11 cellular contexts compared by ENCODE assay signal in the genomic region with DNA sequence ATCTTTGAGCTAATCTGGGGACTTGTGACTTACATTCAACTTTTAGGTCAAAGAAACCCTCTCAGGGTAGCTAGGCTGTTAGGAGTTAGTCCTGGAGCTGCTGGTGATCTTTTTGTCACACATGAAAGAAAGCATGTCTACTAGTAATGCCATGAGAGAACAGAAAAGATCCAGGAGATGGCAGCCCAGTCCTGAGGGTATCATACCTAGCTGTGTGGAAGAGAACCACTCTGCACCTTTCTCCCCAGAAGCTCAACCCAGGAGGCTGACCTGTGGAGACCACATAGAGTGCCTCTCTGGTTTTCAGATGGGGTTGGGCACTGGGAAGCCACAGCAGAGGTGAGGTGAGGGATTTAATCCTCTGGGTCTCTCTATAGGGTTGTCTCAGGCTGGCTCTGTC.
DNase-seq lines count a peak whose midpoint lies in the region; ATAC-seq, FAIRE-seq and TF ChIP-seq lines count a peak whose summit lies in the region.
"Had no signal": no experiment of that assay in that cellular context is flagged by ENCODE, and none has a peak within 500 bp of the region (broad histone marks: within the 10 kb centered on the region; RNA-seq: fewer than 3 reads in every experiment).

No MANE protein-coding gene starts in this region.

- H3K79me2 ChIP-seq in Loucy (ENCODE audit: insufficient read depth, low read length), result no peaks in the 10 kb centered on the region

- TF ChIP-seq EP300 in tibial nerve (IDR thresholded peaks at IDR 0.05), result no peak

- H3K4me3 ChIP-seq in Loucy (ENCODE audit: low read length, poor library complexity, severe bottlenecking) (no peak overlapping the region), right lobe of liver (no peak overlapping the region), tibial nerve (no peak overlapping the region)

- FAIRE-seq in frontal cortex (lab: Jason Lieb, UNC), result no peak

- H3K36me3 Mint-ChIP-seq in activated T-helper 1 cell treated with anti-CD3 and anti-CD28 coated beads, Interleukin-12 subunit alpha, Interleukin-12 subunit beta, Interleukin-2, Interleukin-4 antibody, amounts not matched to agents 30 ng/mL and 10 ng/mL and 1 ng/mL, durations not matched to agents 14 hours and 24 hours and 36 hours (ENCODE audit: low read depth), result no peaks in the 10 kb centered on the region

- H3K9me3 ChIP-seq in Loucy (ENCODE audit: insufficient read depth, low read depth, low read length) (no peaks in the 10 kb centered on the region), right lobe of liver (no peaks in the 10 kb centered on the region), tibial nerve (no peaks in the 10 kb centered on the region)

- peak; percentile 13; the same call in 1 of the 2 replicates for TF ChIP-seq CTCF in Loucy (conservative IDR thresholded peaks at IDR 0.05; ENCODE audit: low read length)
- TF ChIP-seq CTCF in right lobe of liver (IDR thresholded peaks at IDR 0.05), result peak in 3 of 4 donors; percentile 16 to 38 (median 22)
- no peak for TF ChIP-seq CTCF in tibial nerve (IDR thresholded peaks at IDR 0.05)

- H2AFZ ChIP-seq in Loucy (ENCODE audit: low read length), result no peak overlapping the region

- no peaks in the 10 kb centered on the region for H3K9me2 ChIP-seq in Loucy (replicated peaks; ENCODE audit: low read depth, low read length)

- H3K27me3 Mint-ChIP-seq in activated T-helper 1 cell treated with anti-CD3 and anti-CD28 coated beads, Interleukin-12 subunit alpha, Interleukin-12 subunit beta, Interleukin-2, Interleukin-4 antibody, amounts not matched to agents 30 ng/mL and 10 ng/mL and 1 ng/mL, durations not matched to agents 14 hours and 24 hours and 36 hours (ENCODE audit: insufficient read depth), result peaks cover 1% of the 10 kb centered on the region

- ATAC-seq in right lobe of liver (peak; percentile 23 to 84 (median 72)), HG03175 (IDR thresholded peaks at IDR 0.05; ENCODE audit: unreplicated experiment) (no peak), HG03439 (IDR thresholded peaks at IDR 0.05; ENCODE audit: unreplicated experiment) (no peak)

- H3K27me3 ChIP-seq in Loucy (ENCODE audit: insufficient read depth, low read length, poor library complexity, severe bottlenecking), result no peaks in the 10 kb centered on the region
- no peaks in the 10 kb centered on the region for H3K27me3 ChIP-seq in right lobe of liver
- no peaks in the 10 kb centered on the region for H3K27me3 ChIP-seq in tibial nerve

- H3K27ac Mint-ChIP-seq in activated T-helper 1 cell treated with anti-CD3 and anti-CD28 coated beads, Interleukin-12 subunit alpha, Interleukin-12 subunit beta, Interleukin-2, Interleukin-4 antibody, amounts not matched to agents 30 ng/mL and 10 ng/mL and 1 ng/mL, durations not matched to agents 14 hours and 24 hours and 36 hours, result no peak overlapping the region

- H3K4me2 ChIP-seq in Loucy (ENCODE audit: low read depth, low read length, poor library complexity, severe bottlenecking), result no peak overlapping the region

- H3K27ac ChIP-seq in right lobe of liver, result no peak overlapping the region
- H3K27ac ChIP-seq in tibial nerve, result no peak overlapping the region

- H3K4me1 Mint-ChIP-seq in activated T-helper 1 cell treated with anti-CD3 and anti-CD28 coated beads, Interleukin-12 subunit alpha, Interleukin-12 subunit beta, Interleukin-2, Interleukin-4 antibody, amounts not matched to agents 30 ng/mL and 10 ng/mL and 1 ng/mL, durations not matched to agents 14 hours and 24 hours and 36 hours (ENCODE audit: low read depth), result no peaks in the 10 kb centered on the region

- intact Hi-C loops in activated T-helper 1 cell treated with anti-CD3 and anti-CD28 coated beads, Interleukin-12 subunit alpha, Interleukin-12 subunit beta, Interleukin-2, Interleukin-4 antibody, amounts not matched to agents 30 ng/mL and 10 ng/mL and 1 ng/mL, durations not matched to agents 14 hours and 24 hours and 36 hours (cut with micrococcal nuclease), result no loop called here
- intact Hi-C loops in right lobe of liver (cut with DNase I), result no loop called here

- no peak for TF ChIP-seq POLR2A in right lobe of liver (IDR thresholded peaks at IDR 0.05)
- TF ChIP-seq POLR2A in tibial nerve (IDR thresholded peaks at IDR 0.05), result no peak

- DNase-seq in DMS53 (lab: John Stamatoyannopoulos, UW) (peak; percentile 86), right lobe of liver (peak in 1 of 3 donors; percentile 37), frontal cortex (ENCODE audit: low spot score in 2 of 2) (no peak), tibial nerve (ENCODE audit: low spot score in 2 of 2) (no peak)
- DNase-seq in activated T-helper 1 cell treated with anti-CD3 and anti-CD28 coated beads, Interleukin-12 subunit alpha, Interleukin-12 subunit beta, Interleukin-2, Interleukin-4 antibody, amounts not matched to agents 30 ng/mL and 10 ng/mL and 1 ng/mL, durations not matched to agents 14 hours and 24 hours and 36 hours (ENCODE audit: low spot score), result no peak
- DNase-seq: activated CD4-positive, alpha-beta T cell treated with anti-CD3 and anti-CD28 coated beads for 48 hours; GDM1; KG1 had no signal

- H3K4me1 ChIP-seq in Loucy (ENCODE audit: insufficient read depth, low read length, poor library complexity, severe bottlenecking) (no peaks in the 10 kb centered on the region), right lobe of liver (no peaks in the 10 kb centered on the region), tibial nerve (peaks cover 0 to 6% (median 0%) of the 10 kb centered on the region in 4 donors)

- H3F3A ChIP-seq in Loucy (ENCODE audit: low read depth), result no peaks in the 10 kb centered on the region

- no peaks in the 10 kb centered on the region for H4K20me1 ChIP-seq in Loucy (ENCODE audit: insufficient read depth, low read length, poor library complexity, severe bottlenecking)

- no peak overlapping the region for H3K9ac ChIP-seq in Loucy (ENCODE audit: low read depth, low read length, poor library complexity, severe bottlenecking)

- H3K4me3 Mint-ChIP-seq in activated T-helper 1 cell treated with anti-CD3 and anti-CD28 coated beads, Interleukin-12 subunit alpha, Interleukin-12 subunit beta, Interleukin-2, Interleukin-4 antibody, amounts not matched to agents 30 ng/mL and 10 ng/mL and 1 ng/mL, durations not matched to agents 14 hours and 24 hours and 36 hours, result peak overlapping the region; percentile 15

- no peaks in the 10 kb centered on the region for H3K9me3 Mint-ChIP-seq in activated T-helper 1 cell treated with anti-CD3 and anti-CD28 coated beads, Interleukin-12 subunit alpha, Interleukin-12 subunit beta, Interleukin-2, Interleukin-4 antibody, amounts not matched to agents 30 ng/mL and 10 ng/mL and 1 ng/mL, durations not matched to agents 14 hours and 24 hours and 36 hours

- H3K36me3 ChIP-seq in Loucy (ENCODE audit: insufficient read depth, low read length) (no peaks in the 10 kb centered on the region), right lobe of liver (no peaks in the 10 kb centered on the region), tibial nerve (no peaks in the 10 kb centered on the region)

Comparison
In these comparisons a context has a peak if more than half of its experiments do, and no peak if none do; other contexts are left out.
1. CTCF ChIP-seq: peak in Loucy (single experiment) and right lobe of liver (3 of 4); none in tibial nerve (0 of 5).
2. ATAC-seq: peak in right lobe of liver (4 of 4); none in HG03175 (single experiment) and HG03439 (single experiment).